ENCODE assay signal across 15 cellular contexts in the genomic region with DNA sequence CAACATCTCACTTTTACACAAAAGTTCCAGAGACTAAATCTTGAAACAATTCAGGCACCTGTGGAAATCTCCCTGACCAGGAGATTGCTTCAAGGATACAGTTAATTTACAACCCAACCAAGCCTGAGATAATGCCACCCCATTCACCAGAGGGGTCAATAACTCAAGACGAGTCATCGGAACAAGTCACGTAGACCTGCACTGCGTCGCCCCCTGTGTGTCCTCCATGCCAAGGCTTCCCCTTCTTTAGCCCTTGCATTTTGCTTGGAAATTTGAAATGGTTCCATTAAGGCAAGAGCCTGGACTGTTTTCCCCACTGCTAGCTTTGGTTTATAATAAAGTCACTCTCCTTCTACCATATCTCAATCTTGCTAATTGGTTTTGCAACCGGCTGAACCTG.
DNase-seq lines count a peak whose midpoint lies in the region; ATAC-seq and TF ChIP-seq lines count a peak whose summit lies in the region.
"Had no signal": no experiment of that assay in that cellular context is flagged by ENCODE, and none has a peak within 500 bp of the region (broad histone marks: within the 10 kb centered on the region; RNA-seq: fewer than 3 reads in every experiment).

No MANE protein-coding gene starts in this region.

- ATAC-seq in HG02571 (IDR thresholded peaks at IDR 0.05; ENCODE audit: unreplicated experiment) = no peak

- peaks cover 4% of the 10 kb centered on the region for H3K4me1 Mint-ChIP-seq in endodermal cell
- no peaks in the 10 kb centered on the region for H3K4me1 Mint-ChIP-seq in activated naive CD4-positive, alpha-beta T cell treated with anti-CD3 and anti-CD28 coated beads for 36 hours (ENCODE audit: low read depth)

- no peak for TF ChIP-seq EP300 in tibial nerve (IDR thresholded peaks at IDR 0.05)

- H3K4me1 ChIP-seq in NT2/D1 (ENCODE audit: insufficient read depth, insufficient read length) = no peaks in the 10 kb centered on the region
- no peaks in the 10 kb centered on the region for H3K4me1 ChIP-seq in endodermal cell (ENCODE audit: control insufficient read depth, insufficient read depth, low read length)
- no peaks in the 10 kb centered on the region for H3K4me1 ChIP-seq in mesendoderm (ENCODE audit: control insufficient read depth, low read depth, low read length)
- H3K4me1 ChIP-seq in tibial nerve = no peaks in the 10 kb centered on the region
- H3K4me1 ChIP-seq: BLaER1 had no signal

- DNase-seq in ELR (ENCODE audit: low read depth) (peak; percentile 6), NT2/D1 (ENCODE audit: low read depth, low spot score) (peak; percentile 27), endodermal cell (peak; percentile 72), mesendoderm (peak; percentile 55), tibial nerve (ENCODE audit: low spot score in 2 of 2) (no peak)
- DNase-seq in activated naive CD4-positive, alpha-beta T cell treated with anti-CD3 and anti-CD28 coated beads for 36 hours = no peak
- DNase-seq: CD8-positive, alpha-beta memory T cell; GOT3; MG63; NCI-H1105; NCI-H187; NCI-H446; SHP77 treated with DMSO at 0.1 percent for 48 hours had no signal

- H2AK5ac ChIP-seq in mesendoderm (ENCODE audit: low read length) = no peak overlapping the region

- H3K27me3 ChIP-seq in NT2/D1 (ENCODE audit: insufficient read depth, insufficient read length) (no peaks in the 10 kb centered on the region), endodermal cell (ENCODE audit: control insufficient read depth, insufficient read depth, low read length, poor library complexity, severe bottlenecking) (no peaks in the 10 kb centered on the region), mesendoderm (ENCODE audit: insufficient read depth, low read length, poor library complexity) (no peaks in the 10 kb centered on the region), tibial nerve (no peaks in the 10 kb centered on the region)
- H3K27me3 ChIP-seq: BLaER1 had no signal

- H3K27ac Mint-ChIP-seq in endodermal cell = no peak overlapping the region
- no peak overlapping the region for H3K27ac Mint-ChIP-seq in activated naive CD4-positive, alpha-beta T cell treated with anti-CD3 and anti-CD28 coated beads for 36 hours
- H3K27ac Mint-ChIP-seq: CD8-positive, alpha-beta memory T cell had no signal

- H3K9me3 ChIP-seq in NT2/D1 (ENCODE audit: insufficient read depth, low read length) = no peaks in the 10 kb centered on the region
- no peaks in the 10 kb centered on the region for H3K9me3 ChIP-seq in endodermal cell (ENCODE audit: control insufficient read depth, low read length)
- no peaks in the 10 kb centered on the region for H3K9me3 ChIP-seq in tibial nerve
- H3K9me3 ChIP-seq: BLaER1, MG63 had no signal

- intact Hi-C loops in activated naive CD4-positive, alpha-beta T cell treated with anti-CD3 and anti-CD28 coated beads for 36 hours (cut with micrococcal nuclease) = no loop called here

- H3K79me2 ChIP-seq in mesendoderm (ENCODE audit: control insufficient read depth, insufficient read depth, low read length) = no peaks in the 10 kb centered on the region

- H3K9ac ChIP-seq in NT2/D1 (ENCODE audit: insufficient read length, low read depth) (no peak overlapping the region), endodermal cell (ENCODE audit: extremely low read depth, low read length, poor library complexity, severe bottlenecking) (no peak overlapping the region), mesendoderm (ENCODE audit: low read length) (no peak overlapping the region)
- H3K9ac ChIP-seq: BLaER1 had no signal

- no peak overlapping the region for H3K18ac ChIP-seq in mesendoderm (ENCODE audit: low read length)

- H4K5ac ChIP-seq in mesendoderm (ENCODE audit: low read length) = no peak overlapping the region

- TF ChIP-seq CTCF in endodermal cell (conservative IDR thresholded peaks at IDR 0.05) = peak; percentile 67
- TF ChIP-seq CTCF in tibial nerve (IDR thresholded peaks at IDR 0.05) = no peak

- CTCF ChIA-PET in activated naive CD4-positive, alpha-beta T cell treated with anti-CD3 and anti-CD28 coated beads for 36 hours (lab: Charles Lee) = no interaction called here

- TF ChIP-seq POLR2A in tibial nerve (IDR thresholded peaks at IDR 0.05) = no peak

- no peak overlapping the region for H3K4ac ChIP-seq in mesendoderm (ENCODE audit: low read depth, low read length)

- no peak overlapping the region for H2BK5ac ChIP-seq in mesendoderm (ENCODE audit: low read length)

- no peak overlapping the region for H3K4me2 ChIP-seq in mesendoderm (ENCODE audit: low read length)
- H3K4me2 ChIP-seq: BLaER1 had no signal

- H3K9me3 Mint-ChIP-seq in endodermal cell = no peaks in the 10 kb centered on the region
- no peaks in the 10 kb centered on the region for H3K9me3 Mint-ChIP-seq in activated naive CD4-positive, alpha-beta T cell treated with anti-CD3 and anti-CD28 coated beads for 36 hours
- H3K9me3 Mint-ChIP-seq: CD8-positive, alpha-beta memory T cell had no signal

- no peaks in the 10 kb centered on the region for H3K79me1 ChIP-seq in mesendoderm (ENCODE audit: low read length)

- no peak overlapping the region for H2BK120ac ChIP-seq in mesendoderm (ENCODE audit: low read depth, low read length)

- H3K36me3 ChIP-seq in NT2/D1 (ENCODE audit: insufficient read depth, insufficient read length, low read length) = no peaks in the 10 kb centered on the region
- H3K36me3 ChIP-seq in endodermal cell (ENCODE audit: control insufficient read depth, insufficient read depth, low read length) = no peaks in the 10 kb centered on the region
- H3K36me3 ChIP-seq in mesendoderm (ENCODE audit: control insufficient read depth, insufficient read depth, low read length) = no peaks in the 10 kb centered on the region
- no peaks in the 10 kb centered on the region for H3K36me3 ChIP-seq in tibial nerve
- H3K36me3 ChIP-seq: BLaER1, MG63 had no signal

- no peak overlapping the region for H2BK15ac ChIP-seq in mesendoderm (replicated peaks; ENCODE audit: low read depth)

- H4K8ac ChIP-seq in mesendoderm (ENCODE audit: low read depth, low read length) = no peak overlapping the region

- no peak overlapping the region for H3K56ac ChIP-seq in mesendoderm (ENCODE audit: low read length)

- H3K27ac ChIP-seq in endodermal cell (ENCODE audit: low read depth, low read length) (no peak overlapping the region), mesendoderm (ENCODE audit: low read depth, low read length) (no peak overlapping the region), tibial nerve (no peak overlapping the region)
- H3K27ac ChIP-seq: BLaER1 had no signal

- no peak overlapping the region for H3K23ac ChIP-seq in mesendoderm (ENCODE audit: low read length)

- H3K4me3 ChIP-seq in NT2/D1 (ENCODE audit: insufficient read length, low read depth) (no peak overlapping the region), endodermal cell (ENCODE audit: low read length) (no peak overlapping the region), mesendoderm (ENCODE audit: low read length) (no peak overlapping the region), tibial nerve (no peak overlapping the region)
- H3K4me3 ChIP-seq: BLaER1, MG63 had no signal

- peaks cover 3% of the 10 kb centered on the region for H3K27me3 Mint-ChIP-seq in endodermal cell (ENCODE audit: insufficient read depth)
- peaks cover 10% of the 10 kb centered on the region for H3K27me3 Mint-ChIP-seq in activated naive CD4-positive, alpha-beta T cell treated with anti-CD3 and anti-CD28 coated beads for 36 hours (ENCODE audit: low read depth)

- 73 to 82% methylated on average over 5 to 6 of the region's 6 CpGs for WGBS in endodermal cell (ENCODE audit: insufficient coverage in 1 of 2, insufficient read length in 1 of 2), 2 experiments
- no CpG with 5 or more reads among the region's 6 CpGs for WGBS in mesendoderm (ENCODE audit: extremely low coverage, insufficient coverage, low lambda C conversion rate)
- 76 to 80% methylated on average over 6 of the region's 6 CpGs for WGBS in tibial nerve, 2 donors

- no peak overlapping the region for H3K4me3 Mint-ChIP-seq in endodermal cell
- no peak overlapping the region for H3K4me3 Mint-ChIP-seq in activated naive CD4-positive, alpha-beta T cell treated with anti-CD3 and anti-CD28 coated beads for 36 hours
- H3K4me3 Mint-ChIP-seq: CD8-positive, alpha-beta memory T cell had no signal

- no peaks in the 10 kb centered on the region for H3K36me3 Mint-ChIP-seq in endodermal cell (ENCODE audit: low read depth)
- H3K36me3 Mint-ChIP-seq in activated naive CD4-positive, alpha-beta T cell treated with anti-CD3 and anti-CD28 coated beads for 36 hours (ENCODE audit: low read depth) = no peaks in the 10 kb centered on the region
- H3K36me3 Mint-ChIP-seq: CD8-positive, alpha-beta memory T cell had no signal

Comparison
In these comparisons a context has a peak if more than half of its experiments do, and no peak if none do; other contexts are left out.
1. DNase-seq: peak in ELR (single experiment), NT2/D1 (single experiment), endodermal cell (single experiment) and mesendoderm (single experiment); none in activated naive CD4-positive, alpha-beta T cell treated with anti-CD3 and anti-CD28 coated beads for 36 hours (single experiment) and tibial nerve (0 of 2).